2 cellular contexts compared by ENCODE assay signal in genomic region chr1:15755643-15756040, GRCh38.
TF ChIP-seq lines count a peak whose summit lies in the region.

No MANE protein-coding gene starts in this region.

TF ChIP-seq in HCT116, 20 proteins besides CTCF, POLR2A, EP300 and RAD21:
- TF ChIP-seq TCF7L2 (IDR thresholded peaks at IDR 0.05; ENCODE audit: borderline replicate concordance, extremely low read depth, insufficient read depth, insufficient read length) (no peak), SRF (IDR thresholded peaks at IDR 0.05; ENCODE audit: low read depth) (no peak)

TF ChIP-seq in GM12878, 131 proteins besides CTCF, POLR2A, EP300 and RAD21:
- no peak for TF ChIP-seq CHD2 (IDR thresholded peaks at IDR 0.05; ENCODE audit: borderline replicate concordance, low read depth, low read length)
- no peak for TF ChIP-seq ETV6 (conservative IDR thresholded peaks at IDR 0.05 in 1 of 2, IDR thresholded peaks at IDR 0.05 in 1 of 2; ENCODE audit: borderline replicate concordance in 1 of 2, low read depth in 1 of 2)
- no peak for TF ChIP-seq BMI1 (IDR thresholded peaks at IDR 0.05; ENCODE audit: borderline replicate concordance)
